In genomic region chr11:65743928-65744698, GRCh38 we compare ENCODE assay signal across 1 cellular context.
TF ChIP-seq lines count a peak whose summit lies in the region.

No MANE protein-coding gene starts in this region.

TF ChIP-seq in H1, 55 proteins besides CTCF, POLR2A, EP300 and RAD21:
- TF ChIP-seq SIRT6 (IDR thresholded peaks at IDR 0.05; ENCODE audit: low read length): no peak
- TF ChIP-seq TAF1 (IDR thresholded peaks at IDR 0.05; ENCODE audit: low read depth, low read length): no peak
- TF ChIP-seq TBP (IDR thresholded peaks at IDR 0.05; ENCODE audit: low read depth, low read length): peak; percentile 38; the same call in 1 of the 2 replicates
